7 cellular contexts compared by ENCODE assay signal in genomic region chr9:42463965-42464364, GRCh38.
DNase-seq lines count a peak whose midpoint lies in the region; TF ChIP-seq lines count a peak whose summit lies in the region.
"Not testable (repeated sequence)": the region's sequence is repeated elsewhere in the genome, so short reads cannot be mapped to it uniquely, and the experiment has no call there.

No MANE protein-coding gene starts in this region.

- peak; percentile 8 for DNase-seq in AG09309 (ENCODE audit: low read depth)
- DNase-seq in HS-5 (ENCODE audit: low read depth), result peak; percentile 13
- peak; percentile 41 for DNase-seq in astrocyte of the spinal cord (ENCODE audit: low read depth, low spot score)
- DNase-seq in fibroblast of mammary gland (ENCODE audit: low read depth), result peak; percentile 40
- peak; percentile 1 for DNase-seq in fibroblast of villous mesenchyme (ENCODE audit: low read depth)
- DNase-seq in left kidney (ENCODE audit: low read depth, low spot score), result peak; percentile 10
- peak; percentile 43 for DNase-seq in skeletal muscle cell (ENCODE audit: low read depth)

- TF ChIP-seq CTCF in AG09309 (IDR thresholded peaks at IDR 0.05; ENCODE audit: control insufficient read depth, insufficient read depth, low read depth, low read length, missing control alignments); astrocyte of the spinal cord (IDR thresholded peaks at IDR 0.05; ENCODE audit: low read depth, low read length); fibroblast of mammary gland (conservative IDR thresholded peaks at IDR 0.05; ENCODE audit: control insufficient read depth, insufficient read depth, low read depth, low read length); fibroblast of villous mesenchyme (IDR thresholded peaks at IDR 0.05; ENCODE audit: insufficient read depth, low read depth, low read length): not testable (repeated sequence)

- in situ Hi-C loops in astrocyte of the spinal cord (cut with HindIII; ENCODE audit: low sequenced_read_pairs), result not testable (repeated sequence)

- not testable (repeated sequence) for H3K4me3 ChIP-seq in AG09309 (ENCODE audit: control insufficient read depth, low read depth, low read length); astrocyte of the spinal cord (ENCODE audit: low read depth, low read length); fibroblast of mammary gland (ENCODE audit: control insufficient read depth, low read depth, low read length); fibroblast of villous mesenchyme (ENCODE audit: low read depth, low read length); skeletal muscle cell (ENCODE audit: low read depth, low read length)
